Comparison of ENCODE assay signal across 8 cellular contexts in genomic region chr1:28926629-28927441, GRCh38. TPM values are rescaled to one million over a fixed set of nuclear protein-coding genes. Genes with fewer than 3 reads are reported as not detected.
A peak's percentile ranks its signal among the peaks of the same experiment; 100 is the strongest.
DNase-seq lines count a peak whose midpoint lies in the region; ATAC-seq, FAIRE-seq and TF ChIP-seq lines count a peak whose summit lies in the region.

No MANE protein-coding gene starts in this region.

- H4K20me1 ChIP-seq in BLaER1: peaks cover 29% of the 10 kb centered on the region; the same call in 1 of the 2 replicates

- no peak for FAIRE-seq in urothelium cell line (lab: Jason Lieb, UNC)

- ATAC-seq in GM18505 (IDR thresholded peaks at IDR 0.05; ENCODE audit: unreplicated experiment) (peak; percentile 75), HG02870 (IDR thresholded peaks at IDR 0.05; ENCODE audit: unreplicated experiment) (peak; percentile 86)

- no peaks in the 10 kb centered on the region for H3K9me3 Mint-ChIP-seq in activated naive CD4-positive, alpha-beta T cell treated with anti-CD3 and anti-CD28 coated beads, Interleukin-2, amount 50 U/mL, for 24 hours

- peak overlapping the region; percentile 16; the same call in 1 of the 2 replicates for H3K4me3 ChIP-seq in BLaER1

- H3K27me3 Mint-ChIP-seq in activated naive CD4-positive, alpha-beta T cell treated with anti-CD3 and anti-CD28 coated beads, Interleukin-2, amount 50 U/mL, for 24 hours: no peaks in the 10 kb centered on the region

- peak overlapping the region; percentile 74 for H3K4me3 Mint-ChIP-seq in activated naive CD4-positive, alpha-beta T cell treated with anti-CD3 and anti-CD28 coated beads, Interleukin-2, amount 50 U/mL, for 24 hours

- H3K27ac ChIP-seq in BLaER1: peak overlapping the region; percentile 65

- H3K9ac ChIP-seq in BLaER1: peak overlapping the region; percentile 26; the same call in 1 of the 2 replicates

- H3K4me2 ChIP-seq in BLaER1: peak overlapping the region; percentile 82

- TF ChIP-seq POLR2A in GM18505 (IDR thresholded peaks at IDR 0.05; ENCODE audit: borderline replicate concordance, extremely low read depth, insufficient read depth, insufficient read length): no peak

- peaks cover 67% of the 10 kb centered on the region for H3K4me1 Mint-ChIP-seq in activated naive CD4-positive, alpha-beta T cell treated with anti-CD3 and anti-CD28 coated beads, Interleukin-2, amount 50 U/mL, for 24 hours

- peaks cover 2% of the 10 kb centered on the region for H3K36me3 Mint-ChIP-seq in activated naive CD4-positive, alpha-beta T cell treated with anti-CD3 and anti-CD28 coated beads, Interleukin-2, amount 50 U/mL, for 24 hours

- H3K27me3 ChIP-seq in BLaER1: no peaks in the 10 kb centered on the region

- peak overlapping the region; percentile 80 for H3K27ac Mint-ChIP-seq in activated naive CD4-positive, alpha-beta T cell treated with anti-CD3 and anti-CD28 coated beads, Interleukin-2, amount 50 U/mL, for 24 hours

- peak; percentile 44 for DNase-seq in NCI-H2196 (lab: John Stamatoyannopoulos, UW; ENCODE audit: unreplicated experiment)
- peak; percentile 5 for DNase-seq in midbrain (lab: John Stamatoyannopoulos, UW)
- DNase-seq in urothelium cell line (ENCODE audit: low spot score): no peak
- no peak for DNase-seq in posterior vena cava (ENCODE audit: low spot score)

- intact Hi-C loops in posterior vena cava (cut with DNase I): no loop called here

- H3K9me3 ChIP-seq in BLaER1: no peaks in the 10 kb centered on the region

- peaks cover 42% of the 10 kb centered on the region for H3K4me1 ChIP-seq in BLaER1

- no peaks in the 10 kb centered on the region for H3K36me3 ChIP-seq in BLaER1

RNA-seq across cellular contexts. Expression of gene EPB41, which starts 12.5 kb away (rescaled TPM):
- total RNA-seq in posterior vena cava: 10 to 100 TPM; 16.6 to 21.7 TPM

Comparison
In these comparisons a context has a peak if more than half of its experiments do, and no peak if none do; other contexts are left out.
1. DNase-seq: peak in NCI-H2196 (single experiment) and midbrain (single experiment); none in urothelium cell line (single experiment) and posterior vena cava (single experiment).